16 cellular contexts compared by ENCODE assay signal in the genomic region with DNA sequence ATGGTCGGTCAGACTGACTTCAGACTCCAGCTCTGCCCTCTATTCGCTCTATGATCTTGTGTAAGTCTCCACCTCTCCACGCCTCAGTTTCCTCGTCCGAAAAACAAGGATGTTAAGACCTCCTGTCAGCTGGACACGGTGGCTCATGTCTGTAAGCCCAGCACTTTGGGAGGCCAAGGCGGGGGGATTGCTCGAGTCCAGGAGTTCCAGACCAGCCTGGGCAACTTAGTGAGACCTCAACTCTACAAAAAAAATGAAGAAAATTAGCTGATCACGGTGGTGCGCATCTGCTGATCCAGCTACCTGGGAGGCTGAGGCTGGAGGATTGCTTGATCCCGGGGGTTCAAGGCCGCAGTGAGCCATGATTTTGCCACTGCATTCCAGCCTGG. TPM values are rescaled to one million over a fixed set of nuclear protein-coding genes. Genes with fewer than 3 reads are reported as not detected.
DNase-seq lines count a peak whose midpoint lies in the region; ATAC-seq and TF ChIP-seq lines count a peak whose summit lies in the region.
"Had no signal": no experiment of that assay in that cellular context is flagged by ENCODE, and none has a peak within 500 bp of the region (broad histone marks: within the 10 kb centered on the region; RNA-seq: fewer than 3 reads in every experiment).

No MANE protein-coding gene starts in this region.

- intact Hi-C loops in right cardiac atrium (cut with DNase I), result loop anchor here in 1 of 4 donors (10.0 kb wide), 1 partner anchor 588 kb away; no protein-coding TSS in a partner anchor
- intact Hi-C loops in cardiac septum (cut with DNase I), result no loop called here

- H3K4me3 Mint-ChIP-seq in neural progenitor cell, result no peak overlapping the region
- H3K4me3 Mint-ChIP-seq: IgD-negative memory B cell had no signal

- DNase-seq in right cardiac atrium (no peak), cardiac septum (ENCODE audit: low spot score) (no peak), ecto neural progenitor cell (ENCODE audit: low spot score) (peak; percentile 44), neural progenitor cell (ENCODE audit: low spot score) (no peak), ureter (ENCODE audit: low spot score) (peak; percentile 10), NCI-H2107 (lab: John Stamatoyannopoulos, UW) (no peak), NCI-H1694 (lab: John Stamatoyannopoulos, UW) (no peak), NCI-H146 treated with DMSO at 0.1 percent for 48 hours (lab: John Stamatoyannopoulos, UW; ENCODE audit: unreplicated experiment) (no peak)
- DNase-seq: Kasumi-1, NCI-H2029 treated with DMSO at 0.1 percent for 48 hours, NCI-H510A, NCI-H774, PC-3 had no signal

- peaks cover 26% of the 10 kb centered on the region for H3K27me3 Mint-ChIP-seq in neural progenitor cell (ENCODE audit: insufficient read depth, low read depth)

- H3K9me3 ChIP-seq in right cardiac atrium (ENCODE audit: control insufficient read depth, low read length) (no peaks in the 10 kb centered on the region), neural progenitor cell (ENCODE audit: low read depth) (no peaks in the 10 kb centered on the region)

- H3K4me3 ChIP-seq in right cardiac atrium (ENCODE audit: low read length), result no peak overlapping the region
- H3K4me3 ChIP-seq in neural progenitor cell, result no peak overlapping the region

- peak overlapping the region; percentile 83 for H3K27ac ChIP-seq in right cardiac atrium (ENCODE audit: low read length)
- no peak overlapping the region for H3K27ac ChIP-seq in neural progenitor cell
- H3K27ac ChIP-seq: C4-2B had no signal

- H3K9ac ChIP-seq in neural progenitor cell, result no peak overlapping the region

- peaks cover 45% of the 10 kb centered on the region for H3K4me1 Mint-ChIP-seq in neural progenitor cell

- 86% methylated on average over 12 of the region's 12 CpGs for WGBS in right cardiac atrium

- H3K36me3 ChIP-seq in neural progenitor cell, result no peaks in the 10 kb centered on the region

- peaks cover 3% of the 10 kb centered on the region for H3K4me1 ChIP-seq in right cardiac atrium (ENCODE audit: control insufficient read depth, insufficient read depth, low read length)
- H3K4me1 ChIP-seq in neural progenitor cell, result peaks cover 23% of the 10 kb centered on the region

- H2AFZ ChIP-seq in neural progenitor cell (replicated peaks), result peak overlapping the region; percentile 72

- H3K27ac Mint-ChIP-seq in neural progenitor cell, result peak overlapping the region; percentile 33

- H3K9me3 Mint-ChIP-seq in neural progenitor cell, result no peaks in the 10 kb centered on the region
- H3K9me3 Mint-ChIP-seq: IgD-negative memory B cell had no signal

- TF ChIP-seq CTCF in neural progenitor cell (IDR thresholded peaks at IDR 0.05), result no peak

- no peak overlapping the region for H3K4me2 ChIP-seq in neural progenitor cell

- no peaks in the 10 kb centered on the region for H3K36me3 Mint-ChIP-seq in neural progenitor cell
- H3K36me3 Mint-ChIP-seq: IgD-negative memory B cell had no signal

- H4K20me1 ChIP-seq in neural progenitor cell (ENCODE audit: low read depth), result no peaks in the 10 kb centered on the region

- H3K79me2 ChIP-seq in neural progenitor cell (ENCODE audit: low read depth), result no peaks in the 10 kb centered on the region

- H3F3A ChIP-seq in neural progenitor cell (ENCODE audit: low read depth), result peaks cover 10% of the 10 kb centered on the region

- H3K27me3 ChIP-seq in right cardiac atrium (ENCODE audit: control insufficient read depth, insufficient read depth), result no peaks in the 10 kb centered on the region
- peaks cover 27% of the 10 kb centered on the region for H3K27me3 ChIP-seq in neural progenitor cell

- no peak for ATAC-seq in right cardiac atrium
- ATAC-seq: PC-3 had no signal

RNA-seq across cellular contexts. Expression of gene GABRP, which starts 36.6 kb away (rescaled TPM):
- total RNA-seq in right cardiac atrium, result not detected
- polyA plus RNA-seq in right cardiac atrium, result 0.11 TPM
- total RNA-seq in cardiac septum, result 0.30 TPM
- 0.03 TPM in 1 of 2 replicates, not detected in the other for total RNA-seq in neural progenitor cell (ENCODE audit: low replicate concordance)
- 0.42 TPM for total RNA-seq in ureter
- total RNA-seq: PC-3, SK-MEL-5 had no signal
- polyA plus RNA-seq: IgD-negative memory B cell had no signal

Comparison
In these comparisons a context has a peak if more than half of its experiments do, and no peak if none do; other contexts are left out.
1. DNase-seq: peak in ecto neural progenitor cell (single experiment) and ureter (single experiment); none in right cardiac atrium (0 of 3), cardiac septum (single experiment), neural progenitor cell (single experiment), NCI-H2107 (single experiment), NCI-H1694 (single experiment) and NCI-H146 treated with DMSO at 0.1 percent for 48 hours (single experiment).